ENCODE assay signal across 18 cellular contexts in the genomic region with DNA sequence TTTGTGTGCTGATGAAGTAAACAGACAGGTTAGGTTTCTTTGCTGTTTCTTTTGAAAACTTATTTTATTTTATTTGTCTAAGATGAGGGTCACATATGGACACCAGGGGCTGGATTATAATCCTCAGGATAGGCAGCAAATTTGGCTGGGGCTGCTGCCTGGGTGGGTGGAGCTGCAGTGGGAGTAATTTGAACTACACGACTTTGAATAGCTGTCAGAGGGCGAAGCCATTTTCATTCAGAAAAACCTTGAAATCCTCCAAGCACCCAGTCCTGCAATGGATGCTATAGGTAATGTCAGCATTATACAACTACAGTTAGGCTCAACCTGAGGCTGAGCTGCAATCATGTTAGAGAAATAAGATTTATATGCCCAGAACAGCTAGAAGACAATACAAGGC. TPM values are rescaled to one million over a fixed set of nuclear protein-coding genes. Genes with fewer than 3 reads are reported as not detected.
A peak's percentile ranks its signal among the peaks of the same experiment; 100 is the strongest.
DNase-seq lines count a peak whose midpoint lies in the region; ATAC-seq and TF ChIP-seq lines count a peak whose summit lies in the region.
"Had no signal": no experiment of that assay in that cellular context is flagged by ENCODE, and none has a peak within 500 bp of the region (broad histone marks: within the 10 kb centered on the region; RNA-seq: fewer than 3 reads in every experiment).

No MANE protein-coding gene starts in this region.

- in situ Hi-C loops in mammary epithelial cell (cut with MboI; ENCODE audit: low sequenced_read_pairs in 2 of 2), result loop anchor here (25.0 kb wide), 2 partner anchors 515 to 560 kb away; no protein-coding TSS in a partner anchor

- peaks cover 28% of the 10 kb centered on the region for H3K4me1 ChIP-seq in GM23338 (ENCODE audit: insufficient read depth)
- peaks cover 86% of the 10 kb centered on the region for H3K4me1 ChIP-seq in mammary epithelial cell (ENCODE audit: insufficient read depth, low read length)
- H3K4me1 ChIP-seq: colonic mucosa had no signal

- ATAC-seq in GM23338 (peak; percentile 50), GM21423 (IDR thresholded peaks at IDR 0.05; ENCODE audit: unreplicated experiment) (no peak)
- no peak for ATAC-seq in stimulated activated naive B cell treated with anti-CD40 and anti-IgM and Interleukin-4, amounts not matched to agents 10 μg/mL and 1 μg/mL and 100 μg/mL, for 72 hours (replicated peaks)
- ATAC-seq: naive thymus-derived CD4-positive, alpha-beta T cell had no signal

- DNase-seq in GM23338 (ENCODE audit: low spot score) (no peak), mammary epithelial cell (no peak), mesothelial cell of epicardium (ENCODE audit: low spot score in 2 of 2, unreplicated experiment in 2 of 2) (no peak), mesenteric fat pad (ENCODE audit: low spot score) (no peak), HCEC 1CT (no peak), epidermal melanocyte (ENCODE audit: insufficient read length, low spot score) (no peak)
- no peak for DNase-seq in stimulated activated naive B cell treated with anti-CD40 and anti-IgM and Interleukin-4, amounts not matched to agents 10 μg/mL and 1 μg/mL and 100 μg/mL, for 72 hours
- DNase-seq: colonic mucosa; erythroblast; GF-D8; kidney glomerular epithelial cell; naive thymus-derived CD4-positive, alpha-beta T cell; NCI-H2081 treated with DMSO at 0.1 percent for 48 hours; NCI-H526; stimulated activated CD4-positive, alpha-beta T cell treated with anti-CD3 and anti-CD28 coated beads, Interleukin-4, amount 100 ng/mL, for 1 hour; stimulated activated CD8-positive, alpha-beta memory T cell treated with anti-CD3 and anti-CD28 coated beads, Interleukin-4, amount 100 ng/mL, for 48 hours had no signal

- H3K36me3 Mint-ChIP-seq in GM23338 (ENCODE audit: low read depth) (peaks cover 7% of the 10 kb centered on the region; the same call in 2 of the 3 replicates), mesothelial cell of epicardium (peaks cover 12% of the 10 kb centered on the region)
- H3K36me3 Mint-ChIP-seq in stimulated activated naive B cell treated with anti-CD40 and anti-IgM and Interleukin-4, amounts not matched to agents 10 μg/mL and 1 μg/mL and 100 μg/mL, for 72 hours, result peaks cover 52 to 61% of the 10 kb centered on the region in 2 donors

- no peaks in the 10 kb centered on the region for H3F3A ChIP-seq in GM23338 (replicated peaks; ENCODE audit: low read depth)

- TF ChIP-seq CTCF in GM23338 (conservative IDR thresholded peaks at IDR 0.05; ENCODE audit: low read depth in 2 of 2) (no peak), mammary epithelial cell (conservative IDR thresholded peaks at IDR 0.05 in 1 of 2, IDR thresholded peaks at IDR 0.05 in 1 of 2; ENCODE audit: extremely low read depth in 1 of 2, insufficient read depth in 1 of 2, low read depth in 1 of 2, low read length in 2 of 2) (no peak), mesothelial cell of epicardium (IDR thresholded peaks at IDR 0.05; ENCODE audit: unreplicated experiment) (no peak)

- H3K27me3 ChIP-seq in GM23338 (ENCODE audit: insufficient read depth) (no peaks in the 10 kb centered on the region), mammary epithelial cell (ENCODE audit: insufficient read depth, low read length) (no peaks in the 10 kb centered on the region)
- H3K27me3 ChIP-seq: colonic mucosa had no signal

- no TSS peak for BruUV-seq in mammary epithelial cell (replicated peaks; lab: Mats Ljungman, UMichigan)

- 6% methylated on average over 2 of the region's 2 CpGs for WGBS in mammary epithelial cell (ENCODE audit: low coverage, missing lambda C conversion rate)

- H3K79me2 ChIP-seq in GM23338 (replicated peaks; ENCODE audit: insufficient read depth), result peaks cover 7% of the 10 kb centered on the region; the same call in 1 of the 2 replicates
- peaks cover 61% of the 10 kb centered on the region for H3K79me2 ChIP-seq in mammary epithelial cell (ENCODE audit: insufficient read depth, low read length)

- dilution Hi-C loops in mammary epithelial cell (cut with HindIII; ENCODE audit: low sequenced_read_pairs), result no loop called here

- H3K27ac ChIP-seq in GM23338 (ENCODE audit: low read depth), result peak overlapping the region; percentile 80; the same call in 1 of the 2 replicates
- peak overlapping the region; percentile 67 for H3K27ac ChIP-seq in mammary epithelial cell (ENCODE audit: insufficient read depth, low read depth, low read length)
- H3K27ac ChIP-seq: colonic mucosa had no signal

- H3K9ac ChIP-seq in mammary epithelial cell (ENCODE audit: insufficient read depth, low read length), result peak overlapping the region; percentile 60

- H2AFZ ChIP-seq in GM23338 (peak overlapping the region; percentile 83), mammary epithelial cell (ENCODE audit: low read depth, low read length) (peak overlapping the region; percentile 59)

- H4K20me1 ChIP-seq in GM23338 (replicated peaks; ENCODE audit: insufficient read depth) (no peaks in the 10 kb centered on the region), mammary epithelial cell (ENCODE audit: insufficient read depth, low read length) (no peaks in the 10 kb centered on the region)

- H3K4me3 Mint-ChIP-seq in GM23338, result no peak overlapping the region
- peak overlapping the region; percentile 10 for H3K4me3 Mint-ChIP-seq in mesothelial cell of epicardium
- H3K4me3 Mint-ChIP-seq in stimulated activated naive B cell treated with anti-CD40 and anti-IgM and Interleukin-4, amounts not matched to agents 10 μg/mL and 1 μg/mL and 100 μg/mL, for 72 hours, result no peak overlapping the region
- H3K4me3 Mint-ChIP-seq: naive thymus-derived CD4-positive, alpha-beta T cell had no signal

- peak overlapping the region; percentile 65 for H3K4me2 ChIP-seq in GM23338
- peak overlapping the region; percentile 73 for H3K4me2 ChIP-seq in mammary epithelial cell (ENCODE audit: insufficient read depth, low read depth, low read length)

- H3K9me2 ChIP-seq in GM23338 (ENCODE audit: insufficient read depth), result no peaks in the 10 kb centered on the region; the same call in 1 of the 2 replicates

- intact Hi-C loops in mammary epithelial cell (cut with micrococcal nuclease), result loop anchor here (2.0 to 10.0 kb wide), 3 partner anchors 15 to 287 kb away; no protein-coding TSS in a partner anchor

- H3K27ac Mint-ChIP-seq in GM23338, result peak overlapping the region; percentile 55; the same call in 1 of the 2 replicates
- peak overlapping the region; percentile 85 for H3K27ac Mint-ChIP-seq in mesothelial cell of epicardium
- peak overlapping the region; percentile 21 for H3K27ac Mint-ChIP-seq in stimulated activated naive B cell treated with anti-CD40 and anti-IgM and Interleukin-4, amounts not matched to agents 10 μg/mL and 1 μg/mL and 100 μg/mL, for 72 hours
- H3K27ac Mint-ChIP-seq: activated T-helper 2 cell treated with anti-CD3 and anti-CD28 coated beads, Interferon-gamma antibody, Interleukin-2, Interleukin-4, amounts not matched to agents 10 μg/mL and 5 μg/mL and 100 μg/mL, durations not matched to agents 14 hours and 24 hours and 36 hours; naive thymus-derived CD4-positive, alpha-beta T cell had no signal

- H3K27me3 Mint-ChIP-seq in GM23338 (ENCODE audit: insufficient read depth, low read depth, poor library complexity) (no peaks in the 10 kb centered on the region), mesothelial cell of epicardium (ENCODE audit: low read depth) (no peaks in the 10 kb centered on the region)
- H3K27me3 Mint-ChIP-seq in stimulated activated naive B cell treated with anti-CD40 and anti-IgM and Interleukin-4, amounts not matched to agents 10 μg/mL and 1 μg/mL and 100 μg/mL, for 72 hours, result no peaks in the 10 kb centered on the region

- H3K36me3 ChIP-seq in GM23338 (ENCODE audit: insufficient read depth), result no peaks in the 10 kb centered on the region
- no peaks in the 10 kb centered on the region for H3K36me3 ChIP-seq in mammary epithelial cell (ENCODE audit: insufficient read depth, low read length)
- H3K36me3 ChIP-seq: colonic mucosa had no signal

- CTCF ChIA-PET in mammary epithelial cell (lab: Charles Lee; ENCODE audit: low non-redundant PET), result no interaction called here

- no peaks in the 10 kb centered on the region for H3K9me3 ChIP-seq in mammary epithelial cell (replicated peaks; ENCODE audit: insufficient read depth, low read length)
- H3K9me3 ChIP-seq: colonic mucosa had no signal

- H3K4me1 Mint-ChIP-seq in GM23338, result peaks cover 48% of the 10 kb centered on the region
- peaks cover 56% of the 10 kb centered on the region for H3K4me1 Mint-ChIP-seq in mesothelial cell of epicardium
- H3K4me1 Mint-ChIP-seq in stimulated activated naive B cell treated with anti-CD40 and anti-IgM and Interleukin-4, amounts not matched to agents 10 μg/mL and 1 μg/mL and 100 μg/mL, for 72 hours, result peaks cover 51 to 92% of the 10 kb centered on the region in 2 donors

- 0 out of 2 replicates have a peak overlapping the region, but pooled peaks have one; percentile 21 for H3K4me3 ChIP-seq in GM23338
- peak overlapping the region; percentile 27 to 58 (median 47) for H3K4me3 ChIP-seq in mammary epithelial cell (replicated peaks in 1 of 3; ENCODE audit: insufficient read depth in 1 of 3, low read depth in 2 of 3, low read length in 3 of 3)
- H3K4me3 ChIP-seq: colonic mucosa had no signal

- H3K9me3 Mint-ChIP-seq in GM23338 (peaks cover 3% of the 10 kb centered on the region; the same call in 1 of the 3 replicates), mesothelial cell of epicardium (no peaks in the 10 kb centered on the region)
- H3K9me3 Mint-ChIP-seq in stimulated activated naive B cell treated with anti-CD40 and anti-IgM and Interleukin-4, amounts not matched to agents 10 μg/mL and 1 μg/mL and 100 μg/mL, for 72 hours, result peaks cover 0 to 1% of the 10 kb centered on the region in 2 donors
- H3K9me3 Mint-ChIP-seq: activated T-helper 2 cell treated with anti-CD3 and anti-CD28 coated beads, Interferon-gamma antibody, Interleukin-2, Interleukin-4, amounts not matched to agents 10 μg/mL and 5 μg/mL and 100 μg/mL, durations not matched to agents 14 hours and 24 hours and 36 hours had no signal

TF ChIP-seq in GM23338, 12 proteins besides CTCF, POLR2A, EP300 and RAD21 (continues in another document):
- TF ChIP-seq EZH2phosphoT487 (IDR thresholded peaks at IDR 0.05; ENCODE audit: unreplicated experiment), result no peak

RNA-seq across cellular contexts. Expression of gene SETBP1, which starts 16.6 kb away (rescaled TPM):
- 3.7 and 5.5 TPM in 2 replicates for total RNA-seq in GM23338 (2014; rRNA removed; shearing (Covaris generic))
- polyA plus RNA-seq in GM23338 (2016; fragmentation: Nextera tagmentation; extraction: Ambion mirVana) (1.6 TPM in 2 replicates), mammary epithelial cell (7.4 TPM)
- total RNA-seq in mammary epithelial cell (10 to 100 TPM; 23.2 to 34.7 TPM), mesothelial cell of epicardium (44.6 to 47.7 TPM (median 46.0 TPM) in 3 replicates), mesenteric fat pad (21.6 TPM)
- polyA minus RNA-seq in mammary epithelial cell, result 12.7 TPM
- polyA plus RNA-seq: naive thymus-derived CD4-positive, alpha-beta T cell had no signal

Comparison
In these comparisons a context has a peak if more than half of its experiments do, and no peak if none do; other contexts are left out.
1. H3K27ac Mint-ChIP-seq: peak in every context shown above with its lines; median percentile 85 in mesothelial cell of epicardium; 55 in GM23338; 21 in stimulated activated naive B cell treated with anti-CD40 and anti-IgM and Interleukin-4, amounts not matched to agents 10 μg/mL and 1 μg/mL and 100 μg/mL, for 72 hours.